ENCODE assay signal across 1 cellular context in genomic region chr6:6220718-6221117, GRCh38.
TF ChIP-seq lines count a peak whose summit lies in the region.

No MANE protein-coding gene starts in this region.

TF ChIP-seq in GM12878, 131 proteins besides CTCF, POLR2A, EP300 and RAD21 (continued from another document):
- no peak for TF ChIP-seq ZBTB33 (IDR thresholded peaks at IDR 0.05)
- no peak for TF ChIP-seq ZNF24 (IDR thresholded peaks at IDR 0.05)
- no peak for TF ChIP-seq EGR1 (IDR thresholded peaks at IDR 0.05; ENCODE audit: borderline replicate concordance in 1 of 2, low read depth in 2 of 2, low read length in 2 of 2)
- TF ChIP-seq RB1 (IDR thresholded peaks at IDR 0.05; ENCODE audit: borderline replicate concordance), result no peak
- no peak for TF ChIP-seq JUND (IDR thresholded peaks at IDR 0.05; ENCODE audit: low read depth, low read length)
- TF ChIP-seq IRF5 (IDR thresholded peaks at IDR 0.05; ENCODE audit: borderline replicate concordance), result no peak
- TF ChIP-seq NR2C1 (IDR thresholded peaks at IDR 0.05), result no peak
